In genomic region chr6:3517350-3517749, GRCh38 we compare ENCODE assay signal across 14 cellular contexts.
A peak's percentile ranks its signal among the peaks of the same experiment; 100 is the strongest.
DNase-seq lines count a peak whose midpoint lies in the region; ATAC-seq, FAIRE-seq and TF ChIP-seq lines count a peak whose summit lies in the region.
"Had no signal": no experiment of that assay in that cellular context is flagged by ENCODE, and none has a peak within 500 bp of the region (broad histone marks: within the 10 kb centered on the region; RNA-seq: fewer than 3 reads in every experiment).

No MANE protein-coding gene starts in this region.

- CTCF ChIA-PET in BJ (lab: Yijun Ruan, JAX), result interaction anchor here (1.3 to 2.0 kb wide), 3 partner anchors 7 to 215 kb away, joined by 5 to 8 read pairs (median 5); no protein-coding TSS in a partner anchor
- CTCF ChIA-PET in CD8-positive, alpha-beta T cell (lab: Charles Lee), result no interaction called here

- TF ChIP-seq CTCF in BJ (IDR thresholded peaks at IDR 0.05; ENCODE audit: insufficient read depth, low read depth, low read length) (no peak), bronchial epithelial cell (IDR thresholded peaks at IDR 0.05; ENCODE audit: insufficient read depth, low read length, severe bottlenecking) (no peak), neural progenitor cell (IDR thresholded peaks at IDR 0.05) (no peak), heart left ventricle (IDR thresholded peaks at IDR 0.05) (no peak)
- no peak for TF ChIP-seq CTCF in CD8-positive, alpha-beta T cell (IDR thresholded peaks at IDR 0.05)

- H3K4me1 ChIP-seq in neural progenitor cell (peaks cover 9% of the 10 kb centered on the region), heart left ventricle (no peaks in the 10 kb centered on the region)
- H3K4me1 ChIP-seq in CD8-positive, alpha-beta T cell (ENCODE audit: insufficient read depth, low read length), result no peaks in the 10 kb centered on the region

- peaks cover 6% of the 10 kb centered on the region for H3K9me3 Mint-ChIP-seq in neural progenitor cell
- H3K9me3 Mint-ChIP-seq in CD8-positive, alpha-beta T cell, result no peaks in the 10 kb centered on the region

- no peak overlapping the region for H3K4me2 ChIP-seq in neural progenitor cell

- H4K20me1 ChIP-seq in neural progenitor cell (ENCODE audit: low read depth), result no peaks in the 10 kb centered on the region

- WGBS in heart left ventricle, 4 donors, result 74 to 78% (median 76%) methylated on average over 6 of the region's 6 CpGs

- no peaks in the 10 kb centered on the region for H3K9me3 ChIP-seq in MG63
- H3K9me3 ChIP-seq in neural progenitor cell (ENCODE audit: low read depth), result no peaks in the 10 kb centered on the region
- H3K9me3 ChIP-seq in heart left ventricle, result peaks cover 0 to 5% (median 0%) of the 10 kb centered on the region in 12 donors
- no peaks in the 10 kb centered on the region for H3K9me3 ChIP-seq in CD8-positive, alpha-beta T cell (ENCODE audit: low read length)
- H3K9me3 ChIP-seq: SJCRH30 had no signal

- FAIRE-seq in bronchial epithelial cell (lab: Jason Lieb, UNC), result peak; percentile 96
- FAIRE-seq: GM12878 had no signal

- H3K36me3 ChIP-seq in BJ (ENCODE audit: control insufficient read depth, insufficient read depth, low read length), result no peaks in the 10 kb centered on the region
- no peaks in the 10 kb centered on the region for H3K36me3 ChIP-seq in MG63
- no peaks in the 10 kb centered on the region for H3K36me3 ChIP-seq in bronchial epithelial cell (ENCODE audit: control insufficient read depth, insufficient read depth, low read length)
- no peaks in the 10 kb centered on the region for H3K36me3 ChIP-seq in neural progenitor cell
- H3K36me3 ChIP-seq in heart left ventricle, result no peaks in the 10 kb centered on the region
- H3K36me3 ChIP-seq in CD8-positive, alpha-beta T cell (ENCODE audit: insufficient read depth, low read length), result no peaks in the 10 kb centered on the region
- H3K36me3 ChIP-seq: SJCRH30 had no signal

- H3K27me3 ChIP-seq in BJ (ENCODE audit: control insufficient read depth, insufficient read depth, low read length) (0 out of 2 replicates have a peak, but pooled peaks cover 5% of the 10 kb centered on the region), MG63 (no peaks in the 10 kb centered on the region), bronchial epithelial cell (ENCODE audit: control insufficient read depth, insufficient read depth, low read length) (no peaks in the 10 kb centered on the region), neural progenitor cell (no peaks in the 10 kb centered on the region), heart left ventricle (peaks cover 0 to 12% (median 4%) of the 10 kb centered on the region in 9 donors)
- H3K27me3 ChIP-seq in CD8-positive, alpha-beta T cell (ENCODE audit: insufficient read depth, low read length), result peaks cover 5% of the 10 kb centered on the region
- H3K27me3 ChIP-seq: SJCRH30 had no signal

- H2AFZ ChIP-seq in neural progenitor cell (replicated peaks), result no peak overlapping the region

- ATAC-seq in heart left ventricle, result no peak
- ATAC-seq in GM21381 (IDR thresholded peaks at IDR 0.05; ENCODE audit: unreplicated experiment), result no peak
- no peak for ATAC-seq in CD8-positive, alpha-beta T cell
- ATAC-seq: GM12878; stimulated activated effector memory CD8-positive, alpha-beta T cell treated with anti-CD3 and anti-CD28 coated beads, Interleukin-12 subunit alpha, Interleukin-12 subunit beta, amount 100 ng/mL, for 72 hours had no signal

- H3K4me3 ChIP-seq in BJ (ENCODE audit: low read depth, low read length) (no peak overlapping the region), MG63 (no peak overlapping the region), bronchial epithelial cell (ENCODE audit: low read depth, low read length) (no peak overlapping the region), neural progenitor cell (no peak overlapping the region), heart left ventricle (no peak overlapping the region)
- H3K4me3 ChIP-seq in CD8-positive, alpha-beta T cell (ENCODE audit: low read depth, low read length), result no peak overlapping the region
- H3K4me3 ChIP-seq: GM12878, SJCRH30 had no signal

- H3K9ac ChIP-seq in neural progenitor cell, result no peak overlapping the region

- H3K4me1 Mint-ChIP-seq in neural progenitor cell, result peaks cover 28% of the 10 kb centered on the region
- no peaks in the 10 kb centered on the region for H3K4me1 Mint-ChIP-seq in CD8-positive, alpha-beta T cell (ENCODE audit: low read depth)
- H3K4me1 Mint-ChIP-seq: stimulated activated effector memory CD8-positive, alpha-beta T cell treated with anti-CD3 and anti-CD28 coated beads, Interleukin-12 subunit alpha, Interleukin-12 subunit beta, amount 100 ng/mL, for 72 hours had no signal

- no peaks in the 10 kb centered on the region for H3F3A ChIP-seq in neural progenitor cell (ENCODE audit: low read depth)

- H3K27me3 Mint-ChIP-seq in neural progenitor cell (ENCODE audit: insufficient read depth, low read depth), result peaks cover 12% of the 10 kb centered on the region
- peaks cover 34% of the 10 kb centered on the region for H3K27me3 Mint-ChIP-seq in CD8-positive, alpha-beta T cell (ENCODE audit: low read depth)

- DNase-seq in BJ (ENCODE audit: low read depth) (peak; percentile 86), MG63 (peak; percentile 6), bronchial epithelial cell (ENCODE audit: low read depth) (peak; percentile 98), neural progenitor cell (ENCODE audit: low spot score) (no peak), T-helper 9 cell (no peak), heart left ventricle (no peak)
- no peak for DNase-seq in CD8-positive, alpha-beta T cell
- DNase-seq: activated CD4-positive, alpha-beta T cell treated with anti-CD3 and anti-CD28 coated beads for 4 hours; NCI-H2081 treated with DMSO at 0.1 percent for 48 hours; stimulated activated CD4-positive, alpha-beta T cell treated with anti-CD3 and anti-CD28 coated beads, Interleukin-15, amount 100 ng/mL, for 24 hours had no signal

- no peak for TF ChIP-seq POLR2A in heart left ventricle (IDR thresholded peaks at IDR 0.05)

- POLR2A ChIA-PET in BJ (lab: Charles Lee), result interaction anchor here (0.8 kb wide), 1 partner anchor 44 kb away, joined by 5 read pairs; no protein-coding TSS in a partner anchor
- POLR2A ChIA-PET in CD8-positive, alpha-beta T cell (lab: Charles Lee), result no interaction called here

- no peak overlapping the region for H3K4me3 Mint-ChIP-seq in neural progenitor cell
- no peak overlapping the region for H3K4me3 Mint-ChIP-seq in CD8-positive, alpha-beta T cell
- H3K4me3 Mint-ChIP-seq: stimulated activated effector memory CD8-positive, alpha-beta T cell treated with anti-CD3 and anti-CD28 coated beads, Interleukin-12 subunit alpha, Interleukin-12 subunit beta, amount 100 ng/mL, for 72 hours had no signal

- intact Hi-C loops in heart left ventricle (cut with DNase I), result loop anchor here in 1 of 10 donors (10.0 kb wide), 1 partner anchor 187 kb away; no protein-coding TSS in a partner anchor
- intact Hi-C loops in CD8-positive, alpha-beta T cell (cut with DNase I, micrococcal nuclease), result no loop called here

- peaks cover 2% of the 10 kb centered on the region for H3K36me3 Mint-ChIP-seq in neural progenitor cell
- H3K36me3 Mint-ChIP-seq in CD8-positive, alpha-beta T cell, result no peaks in the 10 kb centered on the region
- H3K36me3 Mint-ChIP-seq: stimulated activated effector memory CD8-positive, alpha-beta T cell treated with anti-CD3 and anti-CD28 coated beads, Interleukin-12 subunit alpha, Interleukin-12 subunit beta, amount 100 ng/mL, for 72 hours had no signal

- H3K27ac ChIP-seq in neural progenitor cell, result no peak overlapping the region
- no peak overlapping the region for H3K27ac ChIP-seq in heart left ventricle
- H3K27ac ChIP-seq in CD8-positive, alpha-beta T cell (ENCODE audit: low read depth, low read length), result no peak overlapping the region
- H3K27ac ChIP-seq: SJCRH30 had no signal

- H3K27ac Mint-ChIP-seq in neural progenitor cell, result peak overlapping the region; percentile 23
- no peak overlapping the region for H3K27ac Mint-ChIP-seq in CD8-positive, alpha-beta T cell
- H3K27ac Mint-ChIP-seq: stimulated activated effector memory CD8-positive, alpha-beta T cell treated with anti-CD3 and anti-CD28 coated beads, Interleukin-12 subunit alpha, Interleukin-12 subunit beta, amount 100 ng/mL, for 72 hours had no signal

- no peaks in the 10 kb centered on the region for H3K79me2 ChIP-seq in neural progenitor cell (ENCODE audit: low read depth)

Comparison
In these comparisons a context has a peak if more than half of its experiments do, and no peak if none do; other contexts are left out.
1. DNase-seq: peak in BJ (single experiment), MG63 (single experiment) and bronchial epithelial cell (single experiment); none in neural progenitor cell (single experiment), T-helper 9 cell (single experiment), heart left ventricle (0 of 5) and CD8-positive, alpha-beta T cell (0 of 7).